Comparison of ENCODE assay signal across 9 cellular contexts in the genomic region with DNA sequence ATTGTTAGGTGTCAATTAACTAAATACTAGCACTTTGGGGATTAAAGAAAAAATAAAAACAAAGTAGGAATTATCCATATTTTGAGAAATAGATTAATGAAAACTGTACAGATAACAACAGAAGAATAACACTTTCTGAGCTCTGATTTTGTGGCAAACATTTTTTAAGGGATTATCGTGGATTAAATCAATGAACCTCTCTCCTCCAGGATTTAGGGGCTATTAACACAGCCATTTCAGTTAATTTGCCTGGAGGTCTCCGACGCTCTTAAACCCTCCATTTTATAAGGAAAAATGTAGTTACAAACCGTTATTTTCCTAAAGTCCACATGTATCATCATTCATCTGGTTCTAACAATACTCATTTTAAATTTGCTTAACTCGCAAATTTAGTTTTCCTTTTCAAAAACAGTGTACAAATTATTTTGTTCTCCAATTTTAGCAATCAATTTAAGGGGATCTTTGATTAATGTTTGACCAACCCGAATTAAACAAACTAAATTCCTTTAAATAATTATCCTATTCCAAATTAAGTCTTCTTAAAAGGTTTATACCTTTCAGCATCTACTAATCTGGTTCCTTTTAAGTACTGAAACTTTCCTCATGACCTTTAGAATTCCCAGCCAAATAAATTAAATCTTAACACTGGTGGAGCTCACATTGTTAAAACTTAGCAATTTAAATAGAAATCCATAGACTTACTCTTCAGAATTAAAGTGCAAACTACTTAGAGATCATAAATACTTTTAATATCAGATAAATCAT. TPM values are rescaled to one million over a fixed set of nuclear protein-coding genes. Genes with fewer than 3 reads are reported as not detected.
DNase-seq lines count a peak whose midpoint lies in the region; ATAC-seq and TF ChIP-seq lines count a peak whose summit lies in the region.
"Had no signal": no experiment of that assay in that cellular context is flagged by ENCODE, and none has a peak within 500 bp of the region (broad histone marks: within the 10 kb centered on the region; RNA-seq: fewer than 3 reads in every experiment).

No MANE protein-coding gene starts in this region.

- H3K4me3 ChIP-seq in HFF-Myc (replicated peaks; ENCODE audit: low read depth, low read length), result peak overlapping the region; percentile 81
- peak overlapping the region; percentile 75 for H3K4me3 ChIP-seq in astrocyte of the cerebellum (ENCODE audit: low read depth, low read length)
- no peak overlapping the region for H3K4me3 ChIP-seq in uterus

- in situ Hi-C loops in astrocyte of the cerebellum (cut with HindIII; ENCODE audit: low sequenced_read_pairs), result no loop called here

- peaks cover 10% of the 10 kb centered on the region for H3K4me1 Mint-ChIP-seq in memory B cell

- H3K27ac Mint-ChIP-seq in memory B cell, result peak overlapping the region; percentile 98

- peak overlapping the region; percentile 92 for H3K4me3 Mint-ChIP-seq in memory B cell

- DNase-seq in HFF-Myc (ENCODE audit: extremely low read depth, low read depth) (no peak), astrocyte of the cerebellum (ENCODE audit: low read depth) (no peak), memory B cell (ENCODE audit: low spot score in 2 of 2) (no peak), AG20443 (ENCODE audit: low spot score) (no peak), uterus (no peak), head of caudate nucleus (no peak)
- DNase-seq: SIG-M5 had no signal

- H3K27ac ChIP-seq in 22Rv1 (peak overlapping the region; percentile 98), uterus (peak overlapping the region in 1 of 2 donors; percentile 80)

- peaks cover 4 to 7% of the 10 kb centered on the region in 2 donors for H3K27me3 ChIP-seq in uterus

- no peak for ATAC-seq in memory B cell (ENCODE audit: low read depth)
- no peak for ATAC-seq in GM19452 (IDR thresholded peaks at IDR 0.05; ENCODE audit: unreplicated experiment)

- H3K9me3 Mint-ChIP-seq in memory B cell, result no peaks in the 10 kb centered on the region

- TF ChIP-seq POLR2A in uterus (IDR thresholded peaks at IDR 0.05), result no peak

- H3K4me1 ChIP-seq in uterus, result no peaks in the 10 kb centered on the region

- TF ChIP-seq CTCF in 22Rv1 (IDR thresholded peaks at IDR 0.05) (no peak), HFF-Myc (IDR thresholded peaks at IDR 0.05; ENCODE audit: low read depth, low read length, missing control alignments) (no peak), astrocyte of the cerebellum (IDR thresholded peaks at IDR 0.05; ENCODE audit: low read depth, low read length, missing control alignments) (no peak), uterus (IDR thresholded peaks at IDR 0.05) (no peak)

- H3K36me3 ChIP-seq in uterus, result no peaks in the 10 kb centered on the region

- H3K36me3 Mint-ChIP-seq in memory B cell, result peaks cover 6% of the 10 kb centered on the region

- intact Hi-C loops in uterus (cut with DNase I; ENCODE audit: low total_unique reads), result no loop called here
- intact Hi-C loops in head of caudate nucleus (cut with DNase I), result loop anchor here (5.0 kb wide), 1 partner anchor 44 kb away; no protein-coding TSS in a partner anchor

- peaks cover 1% of the 10 kb centered on the region for H3K27me3 Mint-ChIP-seq in memory B cell

- no peaks in the 10 kb centered on the region for H3K9me3 ChIP-seq in uterus

RNA-seq across cellular contexts. Expression of a gene that starts 30.7 kb away (rescaled TPM):
- total RNA-seq in uterus, result 10 to 100 TPM; 13.2 to 84.1 (median 27.7) TPM

RNA-seq across cellular contexts. Expression of a gene that starts 39.8 kb away (rescaled TPM):
- total RNA-seq in uterus, result 1 to 10 TPM in 2 of 4 donors, not detected in 2; 3.2 to 5.9 TPM

RNA-seq across cellular contexts. Expression of a gene that starts 49.8 kb away (rescaled TPM):
- 10 to 100 TPM in 2 of 4 donors, 1 to 10 TPM in 2; 3.3 to 20.9 (median 11.7) TPM for total RNA-seq in uterus

Comparison
In these comparisons a context has a peak if more than half of its experiments do, and no peak if none do; other contexts are left out.
1. H3K4me3 ChIP-seq: peak in HFF-Myc (single experiment) and astrocyte of the cerebellum (single experiment); none in uterus (0 of 2).